16 cellular contexts compared by ENCODE assay signal in genomic region chr15:68885070-68885469, GRCh38. TPM values are rescaled to one million over a fixed set of nuclear protein-coding genes. Genes with fewer than 3 reads are reported as not detected.
DNase-seq lines count a peak whose midpoint lies in the region; ATAC-seq and TF ChIP-seq lines count a peak whose summit lies in the region.
"Had no signal": no experiment of that assay in that cellular context is flagged by ENCODE, and none has a peak within 500 bp of the region (broad histone marks: within the 10 kb centered on the region; RNA-seq: fewer than 3 reads in every experiment).

No MANE protein-coding gene starts in this region.

- H2BK12ac ChIP-seq in trophoblast cell (ENCODE audit: low read length): no peak overlapping the region

- H2AK5ac ChIP-seq in trophoblast cell (ENCODE audit: low read length): no peak overlapping the region

- H4K20me1 ChIP-seq in PC-3 (ENCODE audit: low read length) (no peaks in the 10 kb centered on the region), Karpas-422 (ENCODE audit: insufficient read depth, low read depth, low read length) (no peaks in the 10 kb centered on the region)

- POLR2A ChIA-PET in PC-3 (lab: Charles Lee; ENCODE audit: unreplicated experiment): no interaction called here

- no peak overlapping the region for H3K4ac ChIP-seq in trophoblast cell (ENCODE audit: low read depth, low read length)

- H3K18ac ChIP-seq in trophoblast cell (ENCODE audit: low read length): no peak overlapping the region

- no peaks in the 10 kb centered on the region for H3K79me1 ChIP-seq in trophoblast cell (ENCODE audit: low read length)

- H4K12ac ChIP-seq in trophoblast cell (ENCODE audit: low read depth, low read length): no peak overlapping the region

- H3K4me1 ChIP-seq in PC-3 (ENCODE audit: insufficient read depth, low read length) (peaks cover 16% of the 10 kb centered on the region), trophoblast cell (ENCODE audit: control insufficient read depth in 1 of 2, insufficient read depth in 2 of 2, low read length in 2 of 2) (peaks cover 4 to 7% of the 10 kb centered on the region in 2 experiments), Karpas-422 (ENCODE audit: low read length) (no peaks in the 10 kb centered on the region)
- H3K4me1 ChIP-seq: left lung had no signal

- peak; percentile 15 for DNase-seq in ELR (ENCODE audit: low read depth)
- peak; percentile 90 for DNase-seq in PC-3
- peak; percentile 89 for DNase-seq in fibroblast of gingiva (ENCODE audit: low read depth)
- peak; percentile 52 to 56 for DNase-seq in trophoblast cell
- DNase-seq in cortex of kidney (lab: John Stamatoyannopoulos, UW): no peak
- no peak for DNase-seq in Karpas-422
- DNase-seq in stimulated activated CD4-positive, alpha-beta T cell treated with anti-CD3 and anti-CD28 coated beads, Interleukin-4, amount 100 ng/mL, for 1 hour: no peak
- DNase-seq: activated B cell treated with CpG ODN at 0.5 μM for 24 hours; activated T-cell treated with anti-CD3 and anti-CD28 coated beads, Interleukin-2, amount 50 U/mL, for 48 hours; COR-L47; erythroblast; left lung; NCI-H1092 treated with DMSO at 0.1 percent for 48 hours had no signal

- H3K9ac ChIP-seq in PC-3 (ENCODE audit: low read length): no peak overlapping the region
- H3K9ac ChIP-seq in trophoblast cell (ENCODE audit: low read length): no peak overlapping the region
- no peak overlapping the region for H3K9ac ChIP-seq in Karpas-422 (ENCODE audit: low read length)

- no CpG with 5 or more reads among the region's 6 CpGs for WGBS in trophoblast cell (ENCODE audit: extremely low coverage, insufficient coverage, insufficient read length)

- H4K91ac ChIP-seq in trophoblast cell (ENCODE audit: low read depth, low read length): no peak overlapping the region

- no peaks in the 10 kb centered on the region for H3F3A ChIP-seq in PC-3 (ENCODE audit: low read length, unreplicated experiment)

- no peak overlapping the region for H2AFZ ChIP-seq in PC-3 (ENCODE audit: low read length)
- H2AFZ ChIP-seq in trophoblast cell (ENCODE audit: insufficient read depth, low read length, poor library complexity): no peak overlapping the region
- no peak overlapping the region for H2AFZ ChIP-seq in Karpas-422 (ENCODE audit: low read length)

- ATAC-seq in PC-3 (peak; percentile 40; the same call in 1 of the 2 replicates), GM21526 (IDR thresholded peaks at IDR 0.05; ENCODE audit: low FRiP score, unreplicated experiment) (no peak)
- ATAC-seq: left lung; stimulated activated effector memory CD8-positive, alpha-beta T cell treated with anti-CD3 and anti-CD28 coated beads, Interleukin-12 subunit alpha, Interleukin-12 subunit beta, amount 100 ng/mL, for 72 hours had no signal

- H3K23ac ChIP-seq in trophoblast cell (ENCODE audit: low read length): no peak overlapping the region

- H3K9me3 ChIP-seq in PC-3 (ENCODE audit: low read length): no peaks in the 10 kb centered on the region
- H3K9me3 ChIP-seq in trophoblast cell (ENCODE audit: insufficient read depth, low read depth, low read length): no peaks in the 10 kb centered on the region
- H3K9me3 ChIP-seq in Karpas-422 (ENCODE audit: low read length): no peaks in the 10 kb centered on the region
- H3K9me3 ChIP-seq: left lung had no signal

- H3K9me2 ChIP-seq in PC-3 (replicated peaks; ENCODE audit: low read length): no peaks in the 10 kb centered on the region
- H3K9me2 ChIP-seq in Karpas-422 (replicated peaks; ENCODE audit: insufficient read depth, low read length): no peaks in the 10 kb centered on the region

- H2BK5ac ChIP-seq in trophoblast cell (ENCODE audit: low read depth, low read length, poor library complexity): no peak overlapping the region

- no peak for TF ChIP-seq CTCF in PC-3 (conservative IDR thresholded peaks at IDR 0.05; ENCODE audit: low read depth, low read length)

- H3K36me3 ChIP-seq in PC-3 (ENCODE audit: low read depth, low read length) (no peaks in the 10 kb centered on the region), trophoblast cell (ENCODE audit: control insufficient read depth in 1 of 2, insufficient read depth in 2 of 2, low read length in 2 of 2) (no peaks in the 10 kb centered on the region), Karpas-422 (ENCODE audit: insufficient read depth, low read length) (no peaks in the 10 kb centered on the region)
- H3K36me3 ChIP-seq: cardiac muscle cell, left lung had no signal

- H3K4me2 ChIP-seq in PC-3 (ENCODE audit: low read length) (peak overlapping the region; percentile 56), trophoblast cell (ENCODE audit: low read length) (peak overlapping the region; percentile 56), Karpas-422 (ENCODE audit: low read depth, low read length, poor library complexity, severe bottlenecking) (no peak overlapping the region)

- no TSS peak for BruUV-seq in PC-3 (replicated peaks; lab: Mats Ljungman, UMichigan)

- H3K27me3 ChIP-seq in PC-3 (ENCODE audit: low read length): no peaks in the 10 kb centered on the region
- H3K27me3 ChIP-seq in trophoblast cell (ENCODE audit: insufficient read depth, low read length): no peaks in the 10 kb centered on the region
- peaks cover 4% of the 10 kb centered on the region; the same call in 1 of the 2 replicates for H3K27me3 ChIP-seq in Karpas-422 (ENCODE audit: low read length)
- H3K27me3 ChIP-seq: cardiac muscle cell had no signal

- intact Hi-C loops in PC-3 (cut with micrococcal nuclease): no loop called here

- H3K14ac ChIP-seq in trophoblast cell (ENCODE audit: low read length): no peak overlapping the region

- CTCF ChIA-PET in PC-3 (lab: Charles Lee): no interaction called here

- no peaks in the 10 kb centered on the region for H3K79me2 ChIP-seq in PC-3 (ENCODE audit: low read length)
- H3K79me2 ChIP-seq in trophoblast cell (ENCODE audit: control insufficient read depth, insufficient read depth, low read length, poor library complexity): no peaks in the 10 kb centered on the region
- H3K79me2 ChIP-seq in Karpas-422 (ENCODE audit: low read length): no peaks in the 10 kb centered on the region

- no peak overlapping the region for H4K8ac ChIP-seq in trophoblast cell (ENCODE audit: low read depth, low read length)

- H3K4me3 ChIP-seq in PC-3 (ENCODE audit: low read length) (no peak overlapping the region), trophoblast cell (ENCODE audit: low read depth, low read length) (no peak overlapping the region), Karpas-422 (ENCODE audit: low read length) (no peak overlapping the region)
- H3K4me3 ChIP-seq: cardiac muscle cell, left lung had no signal

- H3K27ac ChIP-seq in PC-3 (ENCODE audit: low read length) (no peak overlapping the region), trophoblast cell (ENCODE audit: low read depth, low read length) (no peak overlapping the region), Karpas-422 (ENCODE audit: low read length) (no peak overlapping the region)
- H3K27ac ChIP-seq: cardiac muscle cell, left lung had no signal

- no peak overlapping the region for H2BK120ac ChIP-seq in trophoblast cell (ENCODE audit: insufficient read depth, low read length, poor library complexity)

RNA-seq across cellular contexts. Expression of gene SPESP1, which starts 45.3 kb away (rescaled TPM):
- total RNA-seq in PC-3 (2014; rRNA removed): not detected in 2 replicates
- polyA plus RNA-seq in trophoblast cell (2013): not detected in 2 replicates
- not detected in 2 replicates for total RNA-seq in Karpas-422 (2014; rRNA removed; shearing (Covaris generic); ENCODE audit: low replicate concordance)
- total RNA-seq: cardiac muscle cell had no signal
- polyA plus RNA-seq: cardiac muscle cell had no signal

Comparison
In these comparisons a context has a peak if more than half of its experiments do, and no peak if none do; other contexts are left out.
1. DNase-seq: peak in ELR (single experiment), PC-3 (single experiment), fibroblast of gingiva (single experiment) and trophoblast cell (2 of 2); none in cortex of kidney (single experiment), Karpas-422 (single experiment) and stimulated activated CD4-positive, alpha-beta T cell treated with anti-CD3 and anti-CD28 coated beads, Interleukin-4, amount 100 ng/mL, for 1 hour (single experiment).